ENCODE assay signal across 19 cellular contexts in genomic region chr22:30824711-30825110, GRCh38.
DNase-seq lines count a peak whose midpoint lies in the region; ATAC-seq and TF ChIP-seq lines count a peak whose summit lies in the region.
"Had no signal": no experiment of that assay in that cellular context is flagged by ENCODE, and none has a peak within 500 bp of the region (broad histone marks: within the 10 kb centered on the region; RNA-seq: fewer than 3 reads in every experiment).

No MANE protein-coding gene starts in this region.

- H3K4me3 ChIP-seq in H7 (ENCODE audit: insufficient read depth, low read depth, low read length) = no peak overlapping the region
- H3K4me3 ChIP-seq: BLaER1 treated with 17β-estradiol and CSF1 and Interleukin-3, amounts not matched to agents 10 nM and 100 nM; GM12878; GM23248 had no signal

- peaks cover 24% of the 10 kb centered on the region for H3K27me3 ChIP-seq in H7 (ENCODE audit: control insufficient read depth, insufficient read depth, low read length)

- no peak for ATAC-seq in SK-N-SH treated with all-trans-retinoic acid at 6 μM for 48 hours
- ATAC-seq: CD8-positive, alpha-beta T cell; GM12878; HCT116; HepG2 had no signal

- H3K36me3 ChIP-seq in H7 (replicated peaks; ENCODE audit: control insufficient read depth, insufficient read depth, low read length) = no peaks in the 10 kb centered on the region
- H3K36me3 ChIP-seq: BLaER1 treated with 17β-estradiol and CSF1 and Interleukin-3, amounts not matched to agents 10 nM and 100 nM had no signal

- DNase-seq in H7 (peak; percentile 15), islet precursor cell (peak; percentile 31), osteocyte (ENCODE audit: extremely low spot score, unreplicated experiment) (peak; percentile 66), Calu3 (no peak), SIG-M5 treated with dmso at 0.1 percent for 504 hours (lab: John Stamatoyannopoulos, UW; ENCODE audit: unreplicated experiment) (no peak)
- DNase-seq: CD8-positive, alpha-beta T cell; DMS 273 treated with DMSO at 0.1 percent for 48 hours; DMS53; DND-41; EL; GM23248; HFFc6 had no signal

- H3K27me3 Mint-ChIP-seq in osteocyte (ENCODE audit: unreplicated experiment) = peaks cover 31% of the 10 kb centered on the region
- peaks cover 48% of the 10 kb centered on the region for H3K27me3 Mint-ChIP-seq in Calu3 (ENCODE audit: unreplicated experiment)

- H3K4me1 Mint-ChIP-seq in osteocyte (ENCODE audit: unreplicated experiment) (peaks cover 8% of the 10 kb centered on the region), Calu3 (ENCODE audit: low read depth, unreplicated experiment) (peaks cover 4% of the 10 kb centered on the region)

- H3K36me3 Mint-ChIP-seq in osteocyte (ENCODE audit: unreplicated experiment) = peaks cover 2% of the 10 kb centered on the region
- H3K36me3 Mint-ChIP-seq in Calu3 (ENCODE audit: insufficient read depth, unreplicated experiment) = peaks cover 5% of the 10 kb centered on the region
- H3K36me3 Mint-ChIP-seq: CD8-positive, alpha-beta T cell; IgD-negative memory B cell had no signal

- H3K27ac Mint-ChIP-seq in osteocyte (ENCODE audit: unreplicated experiment) (no peak overlapping the region), Calu3 (ENCODE audit: unreplicated experiment) (no peak overlapping the region)
- H3K27ac Mint-ChIP-seq: B cell; CD8-positive, alpha-beta T cell; HFFc6; IgD-negative memory B cell had no signal

- intact Hi-C loops in Calu3 (cut with micrococcal nuclease; ENCODE audit: unreplicated experiment) = no loop called here

- no TSS peak for BruUV-seq in Calu3 (replicated peaks; lab: Mats Ljungman, UMichigan)

- CTCF ChIA-PET in Calu3 (lab: Charles Lee) = no interaction called here

- H3K9me3 Mint-ChIP-seq in osteocyte (ENCODE audit: unreplicated experiment) (no peaks in the 10 kb centered on the region), Calu3 (ENCODE audit: low read depth, unreplicated experiment) (no peaks in the 10 kb centered on the region)
- H3K9me3 Mint-ChIP-seq: CD8-positive, alpha-beta T cell; HFFc6 had no signal

- H3K4me3 Mint-ChIP-seq in osteocyte (ENCODE audit: unreplicated experiment) = no peak overlapping the region
- no peak overlapping the region for H3K4me3 Mint-ChIP-seq in Calu3 (ENCODE audit: low read depth, unreplicated experiment)
- H3K4me3 Mint-ChIP-seq: B cell; CD8-positive, alpha-beta T cell; HFFc6; IgD-negative memory B cell had no signal

- TF ChIP-seq CTCF in osteocyte (IDR thresholded peaks at IDR 0.05) = no peak
- no peak for TF ChIP-seq CTCF in Calu3 (IDR thresholded peaks at IDR 0.05; ENCODE audit: unreplicated experiment)

TF ChIP-seq in SK-N-SH treated with all-trans-retinoic acid at 6 μM for 48 hours, 23 proteins besides CTCF, POLR2A, EP300 and RAD21:
- TF ChIP-seq ZNF70 (CRISPR knock-in tag; IDR thresholded peaks at IDR 0.05) (no peak), OSR1 (CRISPR knock-in tag; IDR thresholded peaks at IDR 0.05) (no peak), CREB5 (CRISPR knock-in tag; IDR thresholded peaks at IDR 0.05; ENCODE audit: low read depth) (no peak), ZNF8 (CRISPR knock-in tag; IDR thresholded peaks at IDR 0.05) (no peak), ESRRG (CRISPR knock-in tag; IDR thresholded peaks at IDR 0.05) (no peak), TCF4 (CRISPR knock-in tag; IDR thresholded peaks at IDR 0.05; ENCODE audit: borderline replicate concordance) (no peak), ZFP30 (CRISPR knock-in tag; IDR thresholded peaks at IDR 0.05) (no peak), BACH2 (CRISPR knock-in tag; IDR thresholded peaks at IDR 0.05; ENCODE audit: borderline replicate concordance) (no peak), GLIS3 (CRISPR knock-in tag; IDR thresholded peaks at IDR 0.05) (no peak), ZC3H10 (CRISPR knock-in tag; IDR thresholded peaks at IDR 0.05) (no peak), ZFP3 (CRISPR knock-in tag; IDR thresholded peaks at IDR 0.05) (no peak), ISL1 (CRISPR knock-in tag; IDR thresholded peaks at IDR 0.05) (no peak), SNAI2 (CRISPR knock-in tag; IDR thresholded peaks at IDR 0.05) (no peak), CSDC2 (CRISPR knock-in tag; IDR thresholded peaks at IDR 0.05) (no peak), PATZ1 (CRISPR knock-in tag; IDR thresholded peaks at IDR 0.05; ENCODE audit: borderline replicate concordance) (no peak)
- TF ChIP-seq, protein P1, sequence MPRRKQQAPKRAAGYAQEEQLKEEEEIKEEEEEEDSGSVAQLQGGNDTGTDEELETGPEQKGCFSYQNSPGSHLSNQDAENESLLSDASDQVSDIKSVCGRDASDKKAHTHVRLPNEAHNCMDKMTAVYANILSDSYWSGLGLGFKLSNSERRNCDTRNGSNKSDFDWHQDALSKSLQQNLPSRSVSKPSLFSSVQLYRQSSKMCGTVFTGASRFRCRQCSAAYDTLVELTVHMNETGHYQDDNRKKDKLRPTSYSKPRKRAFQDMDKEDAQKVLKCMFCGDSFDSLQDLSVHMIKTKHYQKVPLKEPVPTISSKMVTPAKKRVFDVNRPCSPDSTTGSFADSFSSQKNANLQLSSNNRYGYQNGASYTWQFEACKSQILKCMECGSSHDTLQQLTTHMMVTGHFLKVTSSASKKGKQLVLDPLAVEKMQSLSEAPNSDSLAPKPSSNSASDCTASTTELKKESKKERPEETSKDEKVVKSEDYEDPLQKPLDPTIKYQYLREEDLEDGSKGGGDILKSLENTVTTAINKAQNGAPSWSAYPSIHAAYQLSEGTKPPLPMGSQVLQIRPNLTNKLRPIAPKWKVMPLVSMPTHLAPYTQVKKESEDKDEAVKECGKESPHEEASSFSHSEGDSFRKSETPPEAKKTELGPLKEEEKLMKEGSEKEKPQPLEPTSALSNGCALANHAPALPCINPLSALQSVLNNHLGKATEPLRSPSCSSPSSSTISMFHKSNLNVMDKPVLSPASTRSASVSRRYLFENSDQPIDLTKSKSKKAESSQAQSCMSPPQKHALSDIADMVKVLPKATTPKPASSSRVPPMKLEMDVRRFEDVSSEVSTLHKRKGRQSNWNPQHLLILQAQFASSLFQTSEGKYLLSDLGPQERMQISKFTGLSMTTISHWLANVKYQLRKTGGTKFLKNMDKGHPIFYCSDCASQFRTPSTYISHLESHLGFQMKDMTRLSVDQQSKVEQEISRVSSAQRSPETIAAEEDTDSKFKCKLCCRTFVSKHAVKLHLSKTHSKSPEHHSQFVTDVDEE (CRISPR knock-in tag; IDR thresholded peaks at IDR 0.05) = no peak

Comparison
In these comparisons a context has a peak if more than half of its experiments do, and no peak if none do; other contexts are left out.
1. DNase-seq: peak in H7 (single experiment), islet precursor cell (single experiment) and osteocyte (single experiment); none in Calu3 (single experiment) and SIG-M5 treated with dmso at 0.1 percent for 504 hours (single experiment).